Comparison of ENCODE assay signal across 15 cellular contexts in genomic region chr16:15621889-15622288, GRCh38. TPM values are rescaled to one million over a fixed set of nuclear protein-coding genes. Genes with fewer than 3 reads are reported as not detected.
DNase-seq lines count a peak whose midpoint lies in the region; ATAC-seq and TF ChIP-seq lines count a peak whose summit lies in the region.
"Had no signal": no experiment of that assay in that cellular context is flagged by ENCODE, and none has a peak within 500 bp of the region (broad histone marks: within the 10 kb centered on the region; RNA-seq: fewer than 3 reads in every experiment).

No MANE protein-coding gene starts in this region.

- no peak for TF ChIP-seq CTCF in brain (conservative IDR thresholded peaks at IDR 0.05)

- DNase-seq in activated naive CD8-positive, alpha-beta T cell treated with anti-CD3 and anti-CD28 coated beads, Interleukin-2, amount 50 U/mL, for 24 hours = no peak
- no peak for DNase-seq in naive B cell
- DNase-seq in NCI-H146 treated with DMSO at 0.1 percent for 48 hours (lab: John Stamatoyannopoulos, UW; ENCODE audit: unreplicated experiment) = no peak
- no peak for DNase-seq in MG63
- no peak for DNase-seq in stimulated activated naive CD4-positive, alpha-beta T cell treated with Interleukin-2 at 50 U/mL for 16 hours (lab: John Stamatoyannopoulos, UW)
- DNase-seq: HFFc6, KBM-7, NCI-H1436 treated with DMSO at 0.1 percent for 48 hours, NCI-H2081, NCI-H510A, NCI-H82, PC-9 had no signal

- H3K27ac Mint-ChIP-seq in activated naive CD8-positive, alpha-beta T cell = peak overlapping the region; percentile 70
- no peak overlapping the region for H3K27ac Mint-ChIP-seq in activated naive CD8-positive, alpha-beta T cell treated with anti-CD3 and anti-CD28 coated beads, Interleukin-2, amount 50 U/mL, for 24 hours
- H3K27ac Mint-ChIP-seq in brain (peak overlapping the region in 3 of 5 experiments; percentile 32 to 74 (median 72)), naive B cell (peak overlapping the region in 5 of 6 donors; percentile 5 to 60 (median 51))
- H3K27ac Mint-ChIP-seq: HFFc6 had no signal

- H3K27me3 Mint-ChIP-seq in activated naive CD8-positive, alpha-beta T cell = no peaks in the 10 kb centered on the region
- H3K27me3 Mint-ChIP-seq in activated naive CD8-positive, alpha-beta T cell treated with anti-CD3 and anti-CD28 coated beads, Interleukin-2, amount 50 U/mL, for 24 hours = no peaks in the 10 kb centered on the region
- H3K27me3 Mint-ChIP-seq in brain (no peaks in the 10 kb centered on the region), naive B cell (no peaks in the 10 kb centered on the region)

- H3K27me3 ChIP-seq in MG63 = no peaks in the 10 kb centered on the region

- no peaks in the 10 kb centered on the region for H3K9me3 ChIP-seq in MG63
- H3K9me3 ChIP-seq: A549 had no signal

- peaks cover 16% of the 10 kb centered on the region for H3K36me3 Mint-ChIP-seq in activated naive CD8-positive, alpha-beta T cell
- H3K36me3 Mint-ChIP-seq in activated naive CD8-positive, alpha-beta T cell treated with anti-CD3 and anti-CD28 coated beads, Interleukin-2, amount 50 U/mL, for 24 hours (ENCODE audit: low read depth) = peaks cover 48% of the 10 kb centered on the region
- H3K36me3 Mint-ChIP-seq in brain = peaks cover 71% of the 10 kb centered on the region
- H3K36me3 Mint-ChIP-seq in naive B cell = peaks cover 47% of the 10 kb centered on the region in 2 donors

- H3K36me3 ChIP-seq in MG63 = peaks cover 64% of the 10 kb centered on the region

- no peaks in the 10 kb centered on the region for H3K4me1 Mint-ChIP-seq in activated naive CD8-positive, alpha-beta T cell (ENCODE audit: low read depth)
- peaks cover 4% of the 10 kb centered on the region for H3K4me1 Mint-ChIP-seq in activated naive CD8-positive, alpha-beta T cell treated with anti-CD3 and anti-CD28 coated beads, Interleukin-2, amount 50 U/mL, for 24 hours
- peaks cover 22% of the 10 kb centered on the region for H3K4me1 Mint-ChIP-seq in brain
- peaks cover 5 to 21% (median 10%) of the 10 kb centered on the region in 3 donors for H3K4me1 Mint-ChIP-seq in naive B cell

- H3K4me3 Mint-ChIP-seq in activated naive CD8-positive, alpha-beta T cell = no peak overlapping the region
- H3K4me3 Mint-ChIP-seq in activated naive CD8-positive, alpha-beta T cell treated with anti-CD3 and anti-CD28 coated beads, Interleukin-2, amount 50 U/mL, for 24 hours = no peak overlapping the region
- H3K4me3 Mint-ChIP-seq in brain (no peak overlapping the region), naive B cell (no peak overlapping the region)
- H3K4me3 Mint-ChIP-seq: HFFc6 had no signal

- H3K4me3 ChIP-seq in MG63 = no peak overlapping the region
- H3K4me3 ChIP-seq: A549, PC-9 had no signal

- no peaks in the 10 kb centered on the region for H3K9me3 Mint-ChIP-seq in activated naive CD8-positive, alpha-beta T cell (ENCODE audit: low read depth)
- H3K9me3 Mint-ChIP-seq in activated naive CD8-positive, alpha-beta T cell treated with anti-CD3 and anti-CD28 coated beads, Interleukin-2, amount 50 U/mL, for 24 hours = no peaks in the 10 kb centered on the region
- H3K9me3 Mint-ChIP-seq in brain (no peaks in the 10 kb centered on the region), naive B cell (no peaks in the 10 kb centered on the region)
- H3K9me3 Mint-ChIP-seq: HFFc6 had no signal

- no peak for ATAC-seq in activated naive CD8-positive, alpha-beta T cell treated with anti-CD3 and anti-CD28 coated beads, Interleukin-2, amount 50 U/mL, for 24 hours
- ATAC-seq in naive B cell (ENCODE audit: low read depth in 2 of 2) = no peak
- ATAC-seq: A549 had no signal

RNA-seq across cellular contexts. Expression of gene MARF1, which starts 21.1 kb away (rescaled TPM):
- polyA plus RNA-seq in brain (ENCODE audit: insufficient read depth, low read depth, low replicate concordance) (31.6 TPM), naive B cell (ENCODE audit: low read depth in 6 of 6) (10 to 100 TPM; 28.6 to 54.3 (median 34.5) TPM)
- 3.2 and 3.7 TPM in 2 replicates for total RNA-seq in MG63 (2014; rRNA removed; shearing (Covaris generic); ENCODE audit: low replicate concordance)

RNA-seq across cellular contexts. Expression of gene NDE1, which starts 28.2 kb away (rescaled TPM):
- 79.2 TPM for polyA plus RNA-seq in brain (ENCODE audit: insufficient read depth, low read depth, low replicate concordance)
- polyA plus RNA-seq in naive B cell (ENCODE audit: low read depth in 6 of 6) = 10 to 100 TPM; 12.8 to 65.6 (median 38.0) TPM
- 20.1 and 34.4 TPM in 2 replicates for total RNA-seq in MG63 (2014; rRNA removed; shearing (Covaris generic); ENCODE audit: low replicate concordance)
